14 cellular contexts compared by ENCODE assay signal in genomic region chr17:61294777-61295176, GRCh38.
DNase-seq lines count a peak whose midpoint lies in the region; TF ChIP-seq lines count a peak whose summit lies in the region.
"Had no signal": no experiment of that assay in that cellular context is flagged by ENCODE, and none has a peak within 500 bp of the region (broad histone marks: within the 10 kb centered on the region; RNA-seq: fewer than 3 reads in every experiment).

No MANE protein-coding gene starts in this region.

- H3K27ac ChIP-seq in mesenchymal stem cell (ENCODE audit: low read length, poor library complexity, severe bottlenecking) (no peak overlapping the region), adrenal gland (no peak overlapping the region)
- H3K27ac ChIP-seq: thoracic aorta had no signal

- in situ Hi-C loops in Caki2 (cut with HindIII; ENCODE audit: low pct_unique_long_range_greater_than_20kb, low sequenced_read_pairs) (no loop called here), GM13976 (cut with MboI; ENCODE audit: low sequenced_read_pairs, unreplicated experiment) (no loop called here)

- peak overlapping the region in 1 of 2 experiments; percentile 95 for H2BK12ac ChIP-seq in mesenchymal stem cell (ENCODE audit: low read length in 2 of 2)

- H4K91ac ChIP-seq in mesenchymal stem cell (ENCODE audit: low read length): peak overlapping the region; percentile 73

- no peak overlapping the region for H3K4me2 ChIP-seq in mesenchymal stem cell (ENCODE audit: low read length, poor library complexity, severe bottlenecking)

- no peaks in the 10 kb centered on the region for H3K36me3 ChIP-seq in mesenchymal stem cell (ENCODE audit: control insufficient read depth in 1 of 2, insufficient read depth in 2 of 2, low read depth in 1 of 2, low read length in 2 of 2)
- H3K36me3 ChIP-seq in adrenal gland (replicated peaks in 1 of 2): no peaks in the 10 kb centered on the region
- H3K36me3 ChIP-seq: thoracic aorta had no signal

- no peak overlapping the region for H3K14ac ChIP-seq in mesenchymal stem cell (ENCODE audit: low read length in 2 of 2)

- no peak overlapping the region for H2BK5ac ChIP-seq in mesenchymal stem cell (ENCODE audit: low read depth, low read length, poor library complexity, severe bottlenecking)

- TF ChIP-seq CTCF in GM13976 (IDR thresholded peaks at IDR 0.05; ENCODE audit: borderline replicate concordance, control extremely low read depth, extremely low read depth, insufficient read depth, missing control alignments) (no peak), adrenal gland (IDR thresholded peaks at IDR 0.05) (no peak)

- 0% methylated on average over 3 of the region's 3 CpGs for WGBS in mesenchymal stem cell
- 72 to 84% (median 81%) methylated on average over 3 of the region's 3 CpGs for WGBS in adrenal gland, 4 donors

- H3K4me1 ChIP-seq in mesenchymal stem cell (ENCODE audit: control insufficient read depth, insufficient read depth, low read depth, low read length): peaks cover 3% of the 10 kb centered on the region
- peaks cover 0 to 2% of the 10 kb centered on the region in 2 donors for H3K4me1 ChIP-seq in adrenal gland (replicated peaks in 1 of 2)

- H2BK120ac ChIP-seq in mesenchymal stem cell (ENCODE audit: low read depth, low read length): no peak overlapping the region

- H2AFZ ChIP-seq in mesenchymal stem cell (ENCODE audit: low read depth, low read length): no peak overlapping the region

- TF ChIP-seq POLR2A in adrenal gland (IDR thresholded peaks at IDR 0.05): no peak

- intact Hi-C loops in adrenal gland (cut with DNase I): no loop called here

- peak; percentile 30 for DNase-seq in Caki2 (ENCODE audit: low read depth)
- DNase-seq in M059J (ENCODE audit: low read depth): peak; percentile 78
- DNase-seq in dermis blood vessel endothelial cell: peak; percentile 7
- peak; percentile 83 for DNase-seq in mesenchymal stem cell
- no peak for DNase-seq in GM13976 (ENCODE audit: low spot score)
- no peak for DNase-seq in D341Med (ENCODE audit: low spot score)
- DNase-seq in DMS 273 treated with DMSO at 0.1 percent for 48 hours (lab: John Stamatoyannopoulos, UW): no peak
- DNase-seq in adrenal gland: no peak
- DNase-seq: activated CD8-positive, alpha-beta memory T cell treated with anti-CD3 and anti-CD28 coated beads, Interleukin-2, amount 50 U/mL, for 4 hours; Karpas-422; NCI-H526; occipital lobe; stimulated activated CD4-positive, alpha-beta T cell treated with anti-CD3 and anti-CD28 coated beads, Interleukin-4, amount 100 ng/mL, for 1 hour had no signal

- H3K4me3 ChIP-seq in mesenchymal stem cell (ENCODE audit: insufficient read depth in 1 of 2, low read depth in 1 of 2, low read length in 2 of 2) (no peak overlapping the region), adrenal gland (no peak overlapping the region)
- H3K4me3 ChIP-seq: thoracic aorta had no signal

- H3K9ac ChIP-seq in mesenchymal stem cell (ENCODE audit: low read length): no peak overlapping the region

- H2AK5ac ChIP-seq in mesenchymal stem cell (ENCODE audit: low read length, severe bottlenecking): no peak overlapping the region

- peak overlapping the region; percentile 58 to 67 for H3K18ac ChIP-seq in mesenchymal stem cell (ENCODE audit: low read depth in 1 of 2, low read length in 2 of 2)

- no peaks in the 10 kb centered on the region for H3K9me3 ChIP-seq in mesenchymal stem cell (ENCODE audit: control insufficient read depth, low read length)
- no peaks in the 10 kb centered on the region for H3K9me3 ChIP-seq in adrenal gland (replicated peaks in 1 of 3)
- H3K9me3 ChIP-seq: thoracic aorta had no signal

- no peak overlapping the region for H4K8ac ChIP-seq in mesenchymal stem cell (ENCODE audit: low read length)

- H3K4ac ChIP-seq in mesenchymal stem cell (ENCODE audit: low read depth in 1 of 2, low read length in 2 of 2): peak overlapping the region; percentile 20 to 37

- H3K27me3 ChIP-seq in mesenchymal stem cell (ENCODE audit: control insufficient read depth in 1 of 2, insufficient read depth in 1 of 2, low read length in 2 of 2) (no peaks in the 10 kb centered on the region), adrenal gland (no peaks in the 10 kb centered on the region)

- H2BK15ac ChIP-seq in mesenchymal stem cell (ENCODE audit: low read depth, poor library complexity, severe bottlenecking): peak overlapping the region; percentile 54

- no peaks in the 10 kb centered on the region for H3K79me1 ChIP-seq in mesenchymal stem cell (replicated peaks; ENCODE audit: low read length, poor library complexity, severe bottlenecking)

- H3K23ac ChIP-seq in mesenchymal stem cell (ENCODE audit: low read length in 2 of 2): no peak overlapping the region

Comparison
In these comparisons a context has a peak if more than half of its experiments do, and no peak if none do; other contexts are left out.
1. DNase-seq: peak in Caki2 (single experiment), M059J (single experiment), dermis blood vessel endothelial cell (single experiment) and mesenchymal stem cell (single experiment); none in GM13976 (single experiment), D341Med (single experiment), DMS 273 treated with DMSO at 0.1 percent for 48 hours (single experiment) and adrenal gland (0 of 7).